Comparison of ENCODE assay signal across 10 cellular contexts in genomic region chr12:24379038-24379437, GRCh38.
DNase-seq lines count a peak whose midpoint lies in the region; ATAC-seq and TF ChIP-seq lines count a peak whose summit lies in the region.
"Had no signal": no experiment of that assay in that cellular context is flagged by ENCODE, and none has a peak within 500 bp of the region (broad histone marks: within the 10 kb centered on the region; RNA-seq: fewer than 3 reads in every experiment).

No MANE protein-coding gene starts in this region.

- H3K27me3 ChIP-seq in body of pancreas: no peaks in the 10 kb centered on the region

- 77 to 85% methylated on average over 4 of the region's 4 CpGs for whole genome bisulfite sequencing in body of pancreas, 2 donors

- H3K27ac ChIP-seq in body of pancreas: no peak overlapping the region

- TF ChIP-seq CTCF in chondrocyte (IDR thresholded peaks at IDR 0.05) (no peak), body of pancreas (IDR thresholded peaks at IDR 0.05) (no peak), GM20000 (IDR thresholded peaks at IDR 0.05; ENCODE audit: extremely low read depth, missing control alignments) (no peak)

- ATAC-seq in GM18508 (IDR thresholded peaks at IDR 0.05; ENCODE audit: insufficient read depth, unreplicated experiment): peak; percentile 69
- peak; percentile 81 for ATAC-seq in GM21529 (IDR thresholded peaks at IDR 0.05; ENCODE audit: unreplicated experiment)
- ATAC-seq in HG03135 (IDR thresholded peaks at IDR 0.05; ENCODE audit: unreplicated experiment): peak; percentile 82
- no peak for ATAC-seq in body of pancreas
- no peak for ATAC-seq in Right ventricle myocardium superior (ENCODE audit: poor library complexity)

- intact Hi-C loops in body of pancreas (cut with DNase I): no loop called here
- intact Hi-C loops in Right ventricle myocardium superior (cut with DNase I): no loop called here

- H3K4me1 Mint-ChIP-seq in chondrocyte (ENCODE audit: low read depth): peaks cover 35% of the 10 kb centered on the region

- peaks cover under 1% of the 10 kb centered on the region for H3K36me3 Mint-ChIP-seq in chondrocyte (ENCODE audit: low read depth)

- no peaks in the 10 kb centered on the region for H3K9me3 ChIP-seq in body of pancreas

- H3K27me3 Mint-ChIP-seq in chondrocyte (ENCODE audit: low read depth): no peaks in the 10 kb centered on the region

- DNase-seq in chondrocyte (ENCODE audit: low spot score) (no peak), SW 1271 (lab: John Stamatoyannopoulos, UW) (no peak), body of pancreas (no peak), Right ventricle myocardium superior (no peak), GM20000 (ENCODE audit: low spot score) (no peak)
- DNase-seq: activated CD8-positive, alpha-beta memory T cell treated with anti-CD3 and anti-CD28 coated beads, Interleukin-2, amount 50 U/mL, for 48 hours; retina had no signal

- H3K9me3 Mint-ChIP-seq in chondrocyte (ENCODE audit: low read depth): peaks cover 5% of the 10 kb centered on the region

- no peaks in the 10 kb centered on the region for H3K4me1 ChIP-seq in body of pancreas

- H3K27ac Mint-ChIP-seq in chondrocyte (ENCODE audit: unreplicated experiment): peak overlapping the region; percentile 85

- TF ChIP-seq POLR2A in body of pancreas (IDR thresholded peaks at IDR 0.05): no peak

- no peaks in the 10 kb centered on the region for H3K36me3 ChIP-seq in body of pancreas (replicated peaks in 1 of 2; ENCODE audit: insufficient read depth in 1 of 2, low read depth in 2 of 2)

- peak overlapping the region; percentile 55 for H3K4me3 Mint-ChIP-seq in chondrocyte (ENCODE audit: unreplicated experiment)

- H3K4me3 ChIP-seq in body of pancreas: no peak overlapping the region

Comparison
In these comparisons a context has a peak if more than half of its experiments do, and no peak if none do; other contexts are left out.
1. ATAC-seq: peak in GM18508 (single experiment), GM21529 (single experiment) and HG03135 (single experiment); none in body of pancreas (single experiment) and Right ventricle myocardium superior (single experiment).